In the genomic region with DNA sequence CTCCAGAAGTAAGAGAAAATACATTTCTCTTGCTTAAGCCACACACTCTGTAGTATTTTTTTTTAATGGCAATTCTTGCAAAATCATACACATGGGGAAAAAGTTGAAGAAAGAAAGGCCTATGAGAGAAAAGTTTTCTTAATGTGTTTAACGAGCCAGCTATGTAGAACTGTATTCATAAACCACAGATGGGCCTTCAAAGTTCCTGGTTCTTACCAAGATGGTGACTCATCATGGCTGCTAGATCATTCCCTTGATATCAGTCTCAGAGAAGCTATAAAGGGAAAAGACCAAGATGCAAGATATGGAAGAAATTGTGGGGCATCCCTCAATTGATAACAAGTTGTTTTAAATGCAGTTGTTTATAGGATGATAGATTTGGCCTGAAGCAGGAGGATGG, we compare ENCODE assay signal across 31 cellular contexts.
A peak's percentile ranks its signal among the peaks of the same experiment; 100 is the strongest.
DNase-seq lines count a peak whose midpoint lies in the region; ATAC-seq and TF ChIP-seq lines count a peak whose summit lies in the region.
"Had no signal": no experiment of that assay in that cellular context is flagged by ENCODE, and none has a peak within 500 bp of the region (broad histone marks: within the 10 kb centered on the region; RNA-seq: fewer than 3 reads in every experiment).

No MANE protein-coding gene starts in this region.

- H3K79me2 ChIP-seq in GM23338 (replicated peaks; ENCODE audit: insufficient read depth), result no peaks in the 10 kb centered on the region
- H3K79me2 ChIP-seq: parathyroid adenoma had no signal

- no peak overlapping the region for H3K27ac ChIP-seq in GM23338 (ENCODE audit: low read depth)
- H3K27ac ChIP-seq: BLaER1, heart right ventricle, parathyroid adenoma had no signal

- no peaks in the 10 kb centered on the region for H3K27me3 Mint-ChIP-seq in GM23338 (ENCODE audit: insufficient read depth, low read depth, poor library complexity)
- H3K27me3 Mint-ChIP-seq: type B pancreatic cell had no signal

- no peaks in the 10 kb centered on the region for H4K20me1 ChIP-seq in GM23338 (replicated peaks; ENCODE audit: insufficient read depth)
- H4K20me1 ChIP-seq: BLaER1 had no signal

- no peak overlapping the region for H3K4me3 ChIP-seq in GM23338
- H3K4me3 ChIP-seq in NB4 (ENCODE audit: low read depth, low read length), result no peak overlapping the region
- no peak overlapping the region for H3K4me3 ChIP-seq in astrocyte of the cerebellum (ENCODE audit: low read depth, low read length)
- H3K4me3 ChIP-seq in kidney epithelial cell (ENCODE audit: low read depth, low read length), result no peak overlapping the region
- H3K4me3 ChIP-seq: BLaER1, heart right ventricle, lung had no signal

- no peaks in the 10 kb centered on the region for H3K4me1 Mint-ChIP-seq in GM23338
- H3K4me1 Mint-ChIP-seq: neural crest cell; stimulated activated effector memory CD8-positive, alpha-beta T cell treated with anti-CD3 and anti-CD28 coated beads, Interleukin-12 subunit alpha, Interleukin-12 subunit beta, amount 100 ng/mL, for 72 hours; WTC11 had no signal

- H3K27ac Mint-ChIP-seq in GM23338, result no peak overlapping the region
- H3K27ac Mint-ChIP-seq: stimulated activated effector memory CD8-positive, alpha-beta T cell treated with anti-CD3 and anti-CD28 coated beads, Interleukin-12 subunit alpha, Interleukin-12 subunit beta, amount 100 ng/mL, for 72 hours; T-helper 2 cell treated with Interferon-gamma antibody and Interleukin-4, amounts not matched to agents 5 μg/mL and 100 μg/mL, for 36 hours; type B pancreatic cell; WTC11 had no signal

- in situ Hi-C loops in astrocyte of the cerebellum (cut with HindIII; ENCODE audit: low sequenced_read_pairs) (no loop called here), G401 (cut with HindIII; ENCODE audit: low sequenced_read_pairs) (no loop called here)

- H3K9me2 ChIP-seq in GM23338 (ENCODE audit: insufficient read depth), result peaks cover 5% of the 10 kb centered on the region

- no peak overlapping the region for H3K4me3 Mint-ChIP-seq in GM23338
- H3K4me3 Mint-ChIP-seq: activated T-cell treated with anti-CD3 and anti-CD28 coated beads, Interleukin-2, amount 50 U/mL, for 4 hours; neural crest cell; stimulated activated effector memory CD8-positive, alpha-beta T cell treated with anti-CD3 and anti-CD28 coated beads, Interleukin-12 subunit alpha, Interleukin-12 subunit beta, amount 100 ng/mL, for 72 hours; T-helper 2 cell treated with Interferon-gamma antibody and Interleukin-4, amounts not matched to agents 5 μg/mL and 100 μg/mL, for 36 hours; type B pancreatic cell; WTC11 had no signal

- no peaks in the 10 kb centered on the region for H3K4me1 ChIP-seq in GM23338 (ENCODE audit: insufficient read depth)
- H3K4me1 ChIP-seq: BLaER1, heart right ventricle, parathyroid adenoma had no signal

- no peak overlapping the region for H3K4me2 ChIP-seq in GM23338
- H3K4me2 ChIP-seq: BLaER1 had no signal

- H3K36me3 ChIP-seq in GM23338 (ENCODE audit: insufficient read depth), result no peaks in the 10 kb centered on the region
- H3K36me3 ChIP-seq in kidney epithelial cell (ENCODE audit: control insufficient read depth, insufficient read depth, low read length), result no peaks in the 10 kb centered on the region
- H3K36me3 ChIP-seq: BLaER1, heart right ventricle had no signal

- H2AFZ ChIP-seq in GM23338, result 0 out of 2 replicates have a peak overlapping the region, but pooled peaks have one; percentile 49
- H2AFZ ChIP-seq: parathyroid adenoma had no signal

- no peak for TF ChIP-seq POLR2A in NB4 (IDR thresholded peaks at IDR 0.05; ENCODE audit: extremely low read depth, insufficient read length)

- no peaks in the 10 kb centered on the region for H3K36me3 Mint-ChIP-seq in GM23338 (ENCODE audit: low read depth)
- H3K36me3 Mint-ChIP-seq: stimulated activated effector memory CD8-positive, alpha-beta T cell treated with anti-CD3 and anti-CD28 coated beads, Interleukin-12 subunit alpha, Interleukin-12 subunit beta, amount 100 ng/mL, for 72 hours; type B pancreatic cell had no signal

- H3K9me3 Mint-ChIP-seq in GM23338, result no peaks in the 10 kb centered on the region; the same call in 2 of the 3 replicates
- H3K9me3 Mint-ChIP-seq: type B pancreatic cell had no signal

- ATAC-seq in GM23338, result no peak
- no peak for ATAC-seq in HG03432 (IDR thresholded peaks at IDR 0.05; ENCODE audit: unreplicated experiment)
- ATAC-seq in HG02840 (IDR thresholded peaks at IDR 0.05; ENCODE audit: low FRiP score, unreplicated experiment), result no peak
- ATAC-seq: activated T-cell treated with anti-CD3 and anti-CD28 coated beads, Interleukin-2, amount 50 U/mL, for 4 hours; heart right ventricle; right cardiac atrium; stimulated activated effector memory CD8-positive, alpha-beta T cell treated with anti-CD3 and anti-CD28 coated beads, Interleukin-12 subunit alpha, Interleukin-12 subunit beta, amount 100 ng/mL, for 72 hours; WTC11 had no signal

- no peaks in the 10 kb centered on the region for H3K27me3 ChIP-seq in GM23338 (ENCODE audit: insufficient read depth)
- no peaks in the 10 kb centered on the region for H3K27me3 ChIP-seq in kidney epithelial cell (ENCODE audit: control insufficient read depth, insufficient read depth, low read length)
- H3K27me3 ChIP-seq: BLaER1, heart right ventricle had no signal

- H3F3A ChIP-seq in GM23338 (replicated peaks; ENCODE audit: low read depth), result no peaks in the 10 kb centered on the region

- DNase-seq in GM23338 (ENCODE audit: low spot score) (no peak), NB4 (ENCODE audit: low read depth) (peak; percentile 11), astrocyte of the cerebellum (ENCODE audit: low read depth) (peak; percentile 0), kidney epithelial cell (ENCODE audit: low read depth) (peak; percentile 38), NCI-H2227 treated with DMSO at 0.1 percent for 48 hours (lab: John Stamatoyannopoulos, UW) (no peak), G401 (ENCODE audit: low spot score) (no peak)
- DNase-seq: activated CD4-positive, alpha-beta T cell treated with anti-CD3 and anti-CD28 coated beads, Interleukin-2, amount 50 U/mL, for 1 hour; activated gamma-delta T cell treated with Interleukin-2 at 50 U/mL for 16 hours; activated T-cell treated with anti-CD3 and anti-CD28 coated beads, Interleukin-2, amount 50 U/mL, for 4 hours; COR-L47; DMS79; effector CD4-positive, alpha-beta T cell; erythroblast; HCEC 1CT; heart right ventricle; NCI-H1105 treated with DMSO at 0.1 percent for 48 hours; NCI-H2029; NCI-H526 treated with DMSO at 0.1 percent for 48 hours; right cardiac atrium; RPMI8226; stimulated activated CD4-positive, alpha-beta T cell treated with anti-CD3 and anti-CD28 coated beads, Interleukin-4, amount 100 ng/mL, for 1 hour had no signal

- no peak for TF ChIP-seq CTCF in GM23338 (conservative IDR thresholded peaks at IDR 0.05; ENCODE audit: low read depth in 2 of 2)
- TF ChIP-seq CTCF in NB4 (IDR thresholded peaks at IDR 0.05; ENCODE audit: low read depth, low read length), result no peak
- no peak for TF ChIP-seq CTCF in astrocyte of the cerebellum (IDR thresholded peaks at IDR 0.05; ENCODE audit: low read depth, low read length, missing control alignments)
- no peak for TF ChIP-seq CTCF in kidney epithelial cell (IDR thresholded peaks at IDR 0.05; ENCODE audit: insufficient read depth, low read length, poor library complexity, severe bottlenecking)

TF ChIP-seq in GM23338, 12 proteins besides CTCF, POLR2A, EP300 and RAD21 (continues in another document):
- TF ChIP-seq POLR2AphosphoS5 (IDR thresholded peaks at IDR 0.05; ENCODE audit: low read depth) (no peak), ZNF114 (CRISPR knock-in tag; IDR thresholded peaks at IDR 0.05) (no peak), JUNB (IDR thresholded peaks at IDR 0.05; ENCODE audit: unreplicated experiment) (no peak), NANOG (IDR thresholded peaks at IDR 0.05; ENCODE audit: borderline replicate concordance) (no peak), ETS1 (IDR thresholded peaks at IDR 0.05) (no peak), EZH2phosphoT487 (IDR thresholded peaks at IDR 0.05; ENCODE audit: unreplicated experiment) (no peak)

Comparison
In these comparisons a context has a peak if more than half of its experiments do, and no peak if none do; other contexts are left out.
1. DNase-seq: peak in NB4 (single experiment), astrocyte of the cerebellum (single experiment) and kidney epithelial cell (single experiment); none in GM23338 (single experiment), NCI-H2227 treated with DMSO at 0.1 percent for 48 hours (single experiment) and G401 (single experiment).